Comparison of ENCODE assay signal across 22 cellular contexts in the genomic region with DNA sequence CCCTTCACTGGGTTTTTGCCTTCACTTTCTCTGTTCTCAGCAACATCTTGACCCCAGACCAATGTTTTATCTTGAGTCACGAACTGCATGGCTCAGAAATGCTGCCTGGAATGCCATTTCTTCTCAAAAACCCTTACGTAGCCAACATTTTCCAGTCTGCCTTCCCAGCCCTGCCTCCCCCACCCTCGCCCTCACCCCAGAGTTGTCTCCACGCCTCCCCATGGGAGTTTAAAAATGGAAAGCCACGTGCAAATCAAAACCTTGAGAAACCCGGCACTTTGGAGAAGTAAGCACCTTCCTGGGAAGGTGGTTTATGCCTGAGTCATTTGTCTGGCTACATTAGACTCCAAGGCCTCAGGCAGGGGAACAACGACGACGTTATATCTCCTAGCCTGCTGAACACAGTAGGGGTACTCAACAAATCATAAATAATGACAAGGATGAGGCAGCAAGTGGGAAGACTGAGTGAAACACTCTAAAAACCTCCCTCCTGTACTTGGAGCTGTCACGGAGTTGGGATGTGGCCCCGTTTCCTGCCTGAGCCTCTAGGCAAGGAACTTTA.
A peak's percentile ranks its signal among the peaks of the same experiment; 100 is the strongest.
DNase-seq lines count a peak whose midpoint lies in the region; ATAC-seq and TF ChIP-seq lines count a peak whose summit lies in the region.
"Had no signal": no experiment of that assay in that cellular context is flagged by ENCODE, and none has a peak within 500 bp of the region (broad histone marks: within the 10 kb centered on the region; RNA-seq: fewer than 3 reads in every experiment).

No MANE protein-coding gene starts in this region.

- H3K4me1 Mint-ChIP-seq in nephron (peaks cover 23% of the 10 kb centered on the region), endodermal cell (peaks cover 14% of the 10 kb centered on the region)

- peak overlapping the region; percentile 61 to 70 (median 68) for H3K27ac Mint-ChIP-seq in nephron
- no peak overlapping the region for H3K27ac Mint-ChIP-seq in endodermal cell

- DNase-seq in AG08395 (ENCODE audit: low spot score) (peak; percentile 9), GM04504 (ENCODE audit: low read depth) (peak; percentile 22), astrocyte of the hippocampus (ENCODE audit: low read depth, low spot score) (peak; percentile 38), endodermal cell (no peak), activated T-cell treated with anti-CD3 and anti-CD28 coated beads for 4 hours (no peak)
- DNase-seq in stimulated activated naive CD4-positive, alpha-beta T cell treated with Interleukin-2 at 50 U/mL for 16 hours (lab: John Stamatoyannopoulos, UW): no peak
- DNase-seq: 8988T, DND-41, GF-D8, H7, MG63, NCI-H1092, NCI-H146, NCI-H2081 treated with DMSO at 0.1 percent for 48 hours, NCI-H2227 treated with DMSO at 0.1 percent for 48 hours, NCI-H524 had no signal

- H3K4me1 ChIP-seq in endodermal cell (ENCODE audit: control insufficient read depth, insufficient read depth, low read length): no peaks in the 10 kb centered on the region

- H3K27me3 ChIP-seq in endodermal cell (ENCODE audit: control insufficient read depth, insufficient read depth, low read length, poor library complexity, severe bottlenecking): no peaks in the 10 kb centered on the region
- H3K27me3 ChIP-seq: MG63 had no signal

- H3K9me3 ChIP-seq in endodermal cell (ENCODE audit: control insufficient read depth, low read length): no peaks in the 10 kb centered on the region
- H3K9me3 ChIP-seq: MG63 had no signal

- TF ChIP-seq CTCF in nephron (IDR thresholded peaks at IDR 0.05; ENCODE audit: unreplicated experiment in 3 of 3): no peak
- no peak for TF ChIP-seq CTCF in endodermal cell (conservative IDR thresholded peaks at IDR 0.05)

- no peak overlapping the region for H3K4me3 ChIP-seq in endodermal cell (ENCODE audit: low read length)
- H3K4me3 ChIP-seq: MG63 had no signal

- H3K9ac ChIP-seq in endodermal cell (ENCODE audit: extremely low read depth, low read length, poor library complexity, severe bottlenecking): no peak overlapping the region
- H3K9ac ChIP-seq: KMS-11 had no signal

- H3K27ac ChIP-seq in endodermal cell (ENCODE audit: low read depth, low read length): no peak overlapping the region
- H3K27ac ChIP-seq: C4-2B, KMS-11 had no signal

- H3K27me3 Mint-ChIP-seq in nephron (ENCODE audit: low read depth) (peaks cover 22% of the 10 kb centered on the region), endodermal cell (ENCODE audit: insufficient read depth) (peaks cover 3% of the 10 kb centered on the region)

- H3K4me3 Mint-ChIP-seq in nephron: no peak overlapping the region
- no peak overlapping the region for H3K4me3 Mint-ChIP-seq in endodermal cell

- no peak for ATAC-seq in HG03280 (IDR thresholded peaks at IDR 0.05; ENCODE audit: unreplicated experiment)
- ATAC-seq: HepG2, Right ventricle myocardium inferior had no signal

- H3K36me3 Mint-ChIP-seq in nephron (ENCODE audit: low read depth) (no peaks in the 10 kb centered on the region), endodermal cell (ENCODE audit: low read depth) (no peaks in the 10 kb centered on the region)

- 86 to 95% methylated on average over 5 to 11 of the region's 11 CpGs for WGBS in endodermal cell (ENCODE audit: insufficient coverage in 1 of 2, insufficient read length in 1 of 2), 2 experiments

- H3K36me3 ChIP-seq in endodermal cell (ENCODE audit: control insufficient read depth, insufficient read depth, low read length): no peaks in the 10 kb centered on the region
- H3K36me3 ChIP-seq: MG63 had no signal

- H3K9me3 Mint-ChIP-seq in nephron (no peaks in the 10 kb centered on the region), endodermal cell (no peaks in the 10 kb centered on the region)

Comparison
In these comparisons a context has a peak if more than half of its experiments do, and no peak if none do; other contexts are left out.
1. DNase-seq: peak in AG08395 (single experiment), GM04504 (single experiment) and astrocyte of the hippocampus (single experiment); none in endodermal cell (single experiment), activated T-cell treated with anti-CD3 and anti-CD28 coated beads for 4 hours (single experiment) and stimulated activated naive CD4-positive, alpha-beta T cell treated with Interleukin-2 at 50 U/mL for 16 hours (single experiment).